In the genomic region with DNA sequence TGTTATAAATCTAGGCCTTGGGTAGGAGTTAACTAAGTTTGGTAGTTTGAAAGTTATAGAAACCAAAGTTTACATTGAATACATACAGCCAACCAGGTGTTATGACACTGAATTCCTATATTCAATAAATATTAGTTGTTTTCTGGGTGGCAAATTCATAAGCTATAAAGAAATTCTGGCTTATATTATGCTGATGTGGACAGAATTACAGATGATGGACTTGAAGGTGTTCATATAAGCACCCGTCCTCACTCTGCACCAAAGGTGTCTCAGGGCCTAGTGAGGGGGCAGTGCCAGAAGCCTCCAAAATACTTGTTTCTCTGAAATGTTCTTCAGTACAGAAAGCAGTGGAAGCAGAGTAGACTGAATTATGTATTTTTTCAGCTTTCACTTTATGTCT, we compare ENCODE assay signal across 22 cellular contexts.
"Had no signal": no experiment of that assay in that cellular context is flagged by ENCODE, and none has a peak within 500 bp of the region (broad histone marks: within the 10 kb centered on the region; RNA-seq: fewer than 3 reads in every experiment).

No MANE protein-coding gene starts in this region.

- H3K27ac Mint-ChIP-seq: T-cell; T-helper 1 cell treated with Interleukin-12 subunit alpha and Interleukin-12 subunit beta and Interleukin-4 antibody, amounts not matched to agents 30 μg/mL and 1 μg/mL, for 36 hours had no signal

- H3K4me1 Mint-ChIP-seq: T-cell had no signal

- H3K4me3 ChIP-seq: MG63, PC-9, Peyer's patch had no signal

- H3K27me3 Mint-ChIP-seq: T-cell had no signal

- FAIRE-seq: HTR-8/SVneo had no signal

- ATAC-seq: Right ventricle myocardium inferior, T-cell had no signal

- H3K9me3 ChIP-seq: MG63, Peyer's patch had no signal

- H3K4me1 ChIP-seq: Peyer's patch had no signal

- H2AFZ ChIP-seq: PC-9 had no signal

- H3K4me2 ChIP-seq: PC-9 had no signal

- H3K27ac ChIP-seq: HL-60, PC-9, Peyer's patch had no signal

- H3K36me3 ChIP-seq: MG63, Peyer's patch had no signal

- H3K27me3 ChIP-seq: MG63, Peyer's patch had no signal

- H3K4me3 Mint-ChIP-seq: T-cell; T-helper 1 cell treated with Interleukin-12 subunit alpha and Interleukin-12 subunit beta and Interleukin-4 antibody, amounts not matched to agents 30 μg/mL and 1 μg/mL, for 36 hours had no signal

- DNase-seq: Karpas-422, KG1, NCI-H1092, NCI-H1105 treated with DMSO at 0.1 percent for 48 hours, NCI-H1417 treated with DMSO at 0.1 percent for 48 hours, NCI-H146, NCI-H1694 treated with DMSO at 0.1 percent for 48 hours, NCI-H1930, NCI-H2081, NCI-H2107, NCI-H526 treated with DMSO at 0.1 percent for 48 hours, NCI-H748 treated with DMSO at 0.1 percent for 48 hours, OCI-M1, PC-9, Peyer's patch, SIG-M5, T-cell had no signal

- H3K36me3 Mint-ChIP-seq: T-cell had no signal
